In the genomic region with DNA sequence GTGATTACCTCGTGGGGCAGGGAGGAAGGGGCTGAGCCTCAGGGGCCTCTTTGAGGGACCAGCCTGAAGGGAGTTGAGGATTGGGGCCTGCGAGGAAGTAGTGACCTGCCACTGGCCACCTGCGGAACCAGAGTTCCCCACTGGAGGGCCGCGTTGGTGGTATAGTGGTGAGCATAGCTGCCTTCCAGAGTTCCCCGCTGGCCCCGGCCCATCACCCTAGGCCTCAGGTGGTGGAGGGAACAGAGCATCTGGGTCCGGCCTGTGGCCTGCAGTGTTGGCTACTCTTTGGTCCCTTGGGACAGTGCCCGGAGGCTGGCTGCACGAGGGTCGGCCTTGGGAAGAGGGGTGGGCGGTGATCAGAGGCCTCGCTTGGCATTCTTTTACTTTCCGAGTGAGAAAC, we compare ENCODE assay signal across 24 cellular contexts. TPM values are rescaled to one million over a fixed set of nuclear protein-coding genes. Genes with fewer than 3 reads are reported as not detected.
A peak's percentile ranks its signal among the peaks of the same experiment; 100 is the strongest.
DNase-seq lines count a peak whose midpoint lies in the region; ATAC-seq and TF ChIP-seq lines count a peak whose summit lies in the region.
"Had no signal": no experiment of that assay in that cellular context is flagged by ENCODE, and none has a peak within 500 bp of the region (broad histone marks: within the 10 kb centered on the region; RNA-seq: fewer than 3 reads in every experiment).

No MANE protein-coding gene starts in this region.

- H3K9me2 ChIP-seq in SK-N-SH, result no peaks in the 10 kb centered on the region

- peak; percentile 17; the same call in 1 of the 2 replicates for TF ChIP-seq CTCF in SK-N-SH (IDR thresholded peaks at IDR 0.05)
- TF ChIP-seq CTCF in WERI-Rb-1 (IDR thresholded peaks at IDR 0.05; ENCODE audit: low read depth, low read length), result peak; percentile 66
- no peak for TF ChIP-seq CTCF in spleen (IDR thresholded peaks at IDR 0.05 in 8 of 11, conservative IDR thresholded peaks at IDR 0.05 in 3 of 11)

- no peak for DNase-seq in SK-N-SH
- DNase-seq in WERI-Rb-1, result peak; percentile 65
- peak; percentile 78 for DNase-seq in iPS-NIHi7 (ENCODE audit: extremely low spot score)
- DNase-seq in spleen, result peak; percentile 44
- no peak for DNase-seq in NCI-H2196 treated with DMSO at 0.1 percent for 48 hours (lab: John Stamatoyannopoulos, UW; ENCODE audit: unreplicated experiment)
- no peak for DNase-seq in cardiac septum (ENCODE audit: low spot score)
- DNase-seq: activated CD4-positive, alpha-beta T cell treated with anti-CD3 and anti-CD28 coated beads, Interleukin-2, amount 10 ng/mL, durations not matched to agents 24 days and 14 days; activated gamma-delta T cell; activated T-cell treated with anti-CD3 and anti-CD28 coated beads, Interleukin-2, amount 50 U/mL, for 24 hours; cerebellar nuclear complex; dorsolateral prefrontal cortex; naive thymus-derived CD8-positive, alpha-beta T cell; NCI-H1436; NCI-H2081 treated with DMSO at 0.1 percent for 48 hours; NCI-H446 treated with DMSO at 0.1 percent for 48 hours; ovary; PC-9; retina; Right ventricle myocardium superior; stimulated activated CD4-positive, alpha-beta T cell treated with anti-CD3 and anti-CD28 coated beads, Interleukin-4, amount 100 ng/mL, for 1 hour; trophoblast cell had no signal

- WGBS in SK-N-SH (ENCODE audit: low lambda C conversion rate), result 94% methylated on average over 14 of the region's 14 CpGs
- WGBS in spleen, 5 donors, result 73 to 83% (median 79%) methylated on average over 10 to 14 of the region's 14 CpGs

- H2AFZ ChIP-seq in SK-N-SH (ENCODE audit: low read depth), result no peak overlapping the region
- H2AFZ ChIP-seq: PC-9 had no signal

- H4K20me1 ChIP-seq in SK-N-SH (ENCODE audit: insufficient read depth), result peaks cover 19% of the 10 kb centered on the region

- no peak for TF ChIP-seq POLR2A in spleen (IDR thresholded peaks at IDR 0.05)

- no peaks in the 10 kb centered on the region; the same call in 1 of the 2 replicates for H3K79me2 ChIP-seq in SK-N-SH (ENCODE audit: insufficient read depth)

- H3K36me3 ChIP-seq in SK-N-SH (replicated peaks in 1 of 2; ENCODE audit: control insufficient read depth in 1 of 2, insufficient read depth in 2 of 2, low read length in 1 of 2) (peaks cover 0 to 4% of the 10 kb centered on the region in 2 experiments), WERI-Rb-1 (peaks cover 25% of the 10 kb centered on the region), spleen (no peaks in the 10 kb centered on the region)
- H3K36me3 ChIP-seq: ovary had no signal

- H3K4me1 ChIP-seq in SK-N-SH (ENCODE audit: control insufficient read depth in 1 of 2, insufficient read depth in 2 of 2, low read depth in 1 of 2, low read length in 1 of 2), result no peaks in the 10 kb centered on the region; a peak in 1 of 4 replicates
- peaks cover 0 to 9% (median 0%) of the 10 kb centered on the region in 6 donors for H3K4me1 ChIP-seq in spleen

- no peak for TF ChIP-seq EP300 in SK-N-SH (IDR thresholded peaks at IDR 0.05; ENCODE audit: borderline replicate concordance in 1 of 2, low read depth in 1 of 2, low read length in 1 of 2)

- POLR2A ChIA-PET in SK-N-SH (lab: Yijun Ruan, JAX), result no interaction called here

- no peak for TF ChIP-seq RAD21 in SK-N-SH (IDR thresholded peaks at IDR 0.05; ENCODE audit: low read length)

- intact Hi-C loops in spleen (cut with DNase I; ENCODE audit: low total_unique reads) (no loop called here), cardiac septum (cut with DNase I) (no loop called here)

- no peaks in the 10 kb centered on the region for H3F3A ChIP-seq in SK-N-SH (replicated peaks; ENCODE audit: insufficient read depth)

- H3K27ac ChIP-seq in SK-N-SH (ENCODE audit: low read depth in 2 of 2, low read length in 1 of 2) (no peak overlapping the region), WERI-Rb-1 (no peak overlapping the region), spleen (no peak overlapping the region)
- H3K27ac ChIP-seq: KMS-11, ovary, PC-9 had no signal

- no peak; the same call in 2 of the 3 replicates for ATAC-seq in SK-N-SH treated with all-trans-retinoic acid at 6 μM for 48 hours
- no peak for ATAC-seq in HG03342 (IDR thresholded peaks at IDR 0.05; ENCODE audit: unreplicated experiment)
- ATAC-seq: naive thymus-derived CD8-positive, alpha-beta T cell had no signal

- CTCF ChIA-PET in SK-N-SH (lab: Yijun Ruan, JAX), result interaction anchor here (0.8 to 4.0 kb wide), 6 partner anchors 8 to 190 kb away, joined by 3 to 19 read pairs (median 6); a partner anchor contains a TSS

- H3K4me3 ChIP-seq in SK-N-SH (ENCODE audit: low read depth in 2 of 2, low read length in 1 of 2) (no peak overlapping the region), WERI-Rb-1 (ENCODE audit: low read depth, low read length) (no peak overlapping the region), spleen (no peak overlapping the region)
- H3K4me3 ChIP-seq: dorsolateral prefrontal cortex, ovary, PC-9 had no signal

- H3K9me3 ChIP-seq in SK-N-SH (no peaks in the 10 kb centered on the region), WERI-Rb-1 (ENCODE audit: severe bottlenecking) (no peaks in the 10 kb centered on the region), spleen (peaks cover 0 to 3% (median 0%) of the 10 kb centered on the region in 8 donors)
- H3K9me3 ChIP-seq: ovary had no signal

- H3K27me3 ChIP-seq in SK-N-SH (ENCODE audit: insufficient read depth) (no peaks in the 10 kb centered on the region), WERI-Rb-1 (ENCODE audit: insufficient read depth, low read depth, severe bottlenecking) (no peaks in the 10 kb centered on the region), spleen (replicated peaks in 1 of 7) (peaks cover 0 to 9% (median 0%) of the 10 kb centered on the region in 7 donors)
- H3K27me3 ChIP-seq: dorsolateral prefrontal cortex, ovary had no signal

- H3K4me2 ChIP-seq in SK-N-SH, result no peak overlapping the region
- H3K4me2 ChIP-seq: KMS-11, PC-9 had no signal

- H3K9ac ChIP-seq in SK-N-SH, result no peak overlapping the region
- H3K9ac ChIP-seq: KMS-11 had no signal

TF ChIP-seq in SK-N-SH, 30 proteins besides CTCF, POLR2A, EP300 and RAD21 (continues in another document):
- TF ChIP-seq FOSL2 (IDR thresholded peaks at IDR 0.05; ENCODE audit: borderline replicate concordance, low read depth), result no peak
- TF ChIP-seq, protein P1, sequence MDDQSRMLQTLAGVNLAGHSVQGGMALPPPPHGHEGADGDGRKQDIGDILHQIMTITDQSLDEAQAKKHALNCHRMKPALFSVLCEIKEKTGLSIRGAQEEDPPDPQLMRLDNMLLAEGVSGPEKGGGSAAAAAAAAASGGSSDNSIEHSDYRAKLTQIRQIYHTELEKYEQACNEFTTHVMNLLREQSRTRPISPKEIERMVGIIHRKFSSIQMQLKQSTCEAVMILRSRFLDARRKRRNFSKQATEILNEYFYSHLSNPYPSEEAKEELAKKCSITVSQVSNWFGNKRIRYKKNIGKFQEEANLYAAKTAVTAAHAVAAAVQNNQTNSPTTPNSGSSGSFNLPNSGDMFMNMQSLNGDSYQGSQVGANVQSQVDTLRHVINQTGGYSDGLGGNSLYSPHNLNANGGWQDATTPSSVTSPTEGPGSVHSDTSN (IDR thresholded peaks at IDR 0.05), result no peak
- TF ChIP-seq ELF1 (IDR thresholded peaks at IDR 0.05), result no peak
- TF ChIP-seq, protein P2, sequence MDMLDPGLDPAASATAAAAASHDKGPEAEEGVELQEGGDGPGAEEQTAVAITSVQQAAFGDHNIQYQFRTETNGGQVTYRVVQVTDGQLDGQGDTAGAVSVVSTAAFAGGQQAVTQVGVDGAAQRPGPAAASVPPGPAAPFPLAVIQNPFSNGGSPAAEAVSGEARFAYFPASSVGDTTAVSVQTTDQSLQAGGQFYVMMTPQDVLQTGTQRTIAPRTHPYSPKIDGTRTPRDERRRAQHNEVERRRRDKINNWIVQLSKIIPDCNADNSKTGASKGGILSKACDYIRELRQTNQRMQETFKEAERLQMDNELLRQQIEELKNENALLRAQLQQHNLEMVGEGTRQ (IDR thresholded peaks at IDR 0.05; ENCODE audit: borderline replicate concordance, low read depth, low read length), result no peak
- no peak for TF ChIP-seq RXRA (IDR thresholded peaks at IDR 0.05; ENCODE audit: borderline replicate concordance, low read depth)
- TF ChIP-seq FOXM1 (IDR thresholded peaks at IDR 0.05; ENCODE audit: low read depth), result no peak

TF ChIP-seq in SK-N-SH treated with all-trans-retinoic acid at 6 μM for 48 hours, 23 proteins besides CTCF, POLR2A, EP300 and RAD21 (continues in another document):
- TF ChIP-seq ZNF70 (CRISPR knock-in tag; IDR thresholded peaks at IDR 0.05) (no peak), SNAI2 (CRISPR knock-in tag; IDR thresholded peaks at IDR 0.05) (no peak), RARB (CRISPR knock-in tag; IDR thresholded peaks at IDR 0.05) (no peak)
- TF ChIP-seq, protein P3, sequence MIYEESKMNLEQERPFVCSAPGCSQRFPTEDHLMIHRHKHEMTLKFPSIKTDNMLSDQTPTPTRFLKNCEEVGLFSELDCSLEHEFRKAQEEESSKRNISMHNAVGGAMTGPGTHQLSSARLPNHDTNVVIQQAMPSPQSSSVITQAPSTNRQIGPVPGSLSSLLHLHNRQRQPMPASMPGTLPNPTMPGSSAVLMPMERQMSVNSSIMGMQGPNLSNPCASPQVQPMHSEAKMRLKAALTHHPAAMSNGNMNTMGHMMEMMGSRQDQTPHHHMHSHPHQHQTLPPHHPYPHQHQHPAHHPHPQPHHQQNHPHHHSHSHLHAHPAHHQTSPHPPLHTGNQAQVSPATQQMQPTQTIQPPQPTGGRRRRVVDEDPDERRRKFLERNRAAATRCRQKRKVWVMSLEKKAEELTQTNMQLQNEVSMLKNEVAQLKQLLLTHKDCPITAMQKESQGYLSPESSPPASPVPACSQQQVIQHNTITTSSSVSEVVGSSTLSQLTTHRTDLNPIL (CRISPR knock-in tag; IDR thresholded peaks at IDR 0.05; ENCODE audit: low read depth), result no peak
- TF ChIP-seq, protein P4, sequence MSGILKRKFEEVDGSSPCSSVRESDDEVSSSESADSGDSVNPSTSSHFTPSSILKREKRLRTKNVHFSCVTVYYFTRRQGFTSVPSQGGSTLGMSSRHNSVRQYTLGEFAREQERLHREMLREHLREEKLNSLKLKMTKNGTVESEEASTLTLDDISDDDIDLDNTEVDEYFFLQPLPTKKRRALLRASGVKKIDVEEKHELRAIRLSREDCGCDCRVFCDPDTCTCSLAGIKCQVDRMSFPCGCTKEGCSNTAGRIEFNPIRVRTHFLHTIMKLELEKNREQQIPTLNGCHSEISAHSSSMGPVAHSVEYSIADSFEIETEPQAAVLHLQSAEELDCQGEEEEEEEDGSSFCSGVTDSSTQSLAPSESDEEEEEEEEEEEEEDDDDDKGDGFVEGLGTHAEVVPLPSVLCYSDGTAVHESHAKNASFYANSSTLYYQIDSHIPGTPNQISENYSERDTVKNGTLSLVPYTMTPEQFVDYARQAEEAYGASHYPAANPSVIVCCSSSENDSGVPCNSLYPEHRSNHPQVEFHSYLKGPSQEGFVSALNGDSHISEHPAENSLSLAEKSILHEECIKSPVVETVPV (CRISPR knock-in tag; IDR thresholded peaks at IDR 0.05), result no peak

RNA-seq across cellular contexts. Expression of a gene that starts 20.5 kb away (rescaled TPM):
- polyA plus RNA-seq in SK-N-SH (2012; rRNA removed) (10.3 and 13.8 TPM in 2 replicates), spleen (under 1 TPM; 0.02 to 0.58 (median 0.52) TPM)
- polyA plus RNA-seq in SK-N-SH (2012; cell fraction: cytosol; rRNA removed), result 4.1 and 7.1 TPM in 2 replicates
- polyA plus RNA-seq in SK-N-SH (2012; cell fraction: nucleus; rRNA removed), result 36.6 and 42.2 TPM in 2 replicates
- total RNA-seq in spleen (1 to 10 TPM in 4 of 7 donors, under 1 TPM in 3; 0.26 to 2.0 (median 1.1) TPM), cardiac septum (0.13 TPM)
- total RNA-seq: Right ventricle myocardium superior had no signal
- polyA plus RNA-seq: naive thymus-derived CD8-positive, alpha-beta T cell had no signal

Comparison
In these comparisons a context has a peak if more than half of its experiments do, and no peak if none do; other contexts are left out.
1. DNase-seq: peak in WERI-Rb-1 (single experiment), iPS-NIHi7 (single experiment) and spleen (single experiment); none in SK-N-SH (single experiment), NCI-H2196 treated with DMSO at 0.1 percent for 48 hours (single experiment) and cardiac septum (single experiment).
2. CTCF ChIP-seq: peak in SK-N-SH (single experiment) and WERI-Rb-1 (single experiment); none in spleen (0 of 11).